Comparison of ENCODE assay signal across 1 cellular context in genomic region chr16:77302685-77303084, GRCh38.
TF ChIP-seq lines count a peak whose summit lies in the region.

No MANE protein-coding gene starts in this region.

TF ChIP-seq in H1, 55 proteins besides CTCF, POLR2A, EP300 and RAD21:
- TF ChIP-seq ZNF274 (IDR thresholded peaks at IDR 0.05; ENCODE audit: borderline replicate concordance, extremely low read depth, low read length) (no peak), JUN (IDR thresholded peaks at IDR 0.05; ENCODE audit: low read depth, low read length) (no peak), TCF12 (IDR thresholded peaks at IDR 0.05; ENCODE audit: low read depth, low read length) (no peak), BCL11A (IDR thresholded peaks at IDR 0.05; ENCODE audit: low read depth in 2 of 2, low read length in 2 of 2) (no peak), HDAC2 (IDR thresholded peaks at IDR 0.05; ENCODE audit: borderline replicate concordance in 1 of 2, low read depth in 2 of 2, low read length in 2 of 2) (no peak), ATF3 (IDR thresholded peaks at IDR 0.05; ENCODE audit: insufficient read depth, low read depth, low read length) (no peak), MAX (IDR thresholded peaks at IDR 0.05) (no peak), E2F6 (IDR thresholded peaks at IDR 0.05) (no peak), EGR1 (IDR thresholded peaks at IDR 0.05; ENCODE audit: borderline replicate concordance, low read depth, low read length) (no peak), CBX5 (IDR thresholded peaks at IDR 0.05; ENCODE audit: low read depth, low read length) (no peak), MAFK (IDR thresholded peaks at IDR 0.05; ENCODE audit: low read depth, low read length) (no peak), KDM4A (IDR thresholded peaks at IDR 0.05; ENCODE audit: low read depth, low read length, severe bottlenecking) (no peak), SP2 (IDR thresholded peaks at IDR 0.05; ENCODE audit: low read length) (no peak)
TF ChIP-seq in H1: peak in this region for 0.
